19 cellular contexts compared by ENCODE assay signal in the genomic region with DNA sequence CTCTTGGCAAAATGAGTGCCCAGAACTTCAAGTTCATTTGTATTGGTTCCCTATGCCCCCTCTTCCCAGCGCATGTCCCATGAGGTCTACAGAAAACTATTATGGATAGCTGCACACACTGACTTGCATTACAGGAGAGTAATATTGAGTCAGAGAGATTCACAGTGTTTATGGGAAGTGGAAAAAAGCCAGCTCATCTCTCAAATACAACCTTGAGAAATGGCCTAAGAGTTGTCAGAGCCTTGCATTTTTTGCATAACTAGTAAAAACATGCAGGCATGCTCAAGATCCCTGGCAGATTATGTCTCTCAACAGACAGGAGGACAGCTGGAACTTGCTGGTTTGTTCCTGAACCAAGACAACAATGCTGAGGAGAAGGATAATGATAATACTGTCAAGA.
DNase-seq lines count a peak whose midpoint lies in the region; ATAC-seq and TF ChIP-seq lines count a peak whose summit lies in the region.
"Had no signal": no experiment of that assay in that cellular context is flagged by ENCODE, and none has a peak within 500 bp of the region (broad histone marks: within the 10 kb centered on the region; RNA-seq: fewer than 3 reads in every experiment).

No MANE protein-coding gene starts in this region.

- no peak overlapping the region for H3K4me2 ChIP-seq in SK-N-SH
- H3K4me2 ChIP-seq: PC-9 had no signal

- no peak for TF ChIP-seq EP300 in SK-N-SH (IDR thresholded peaks at IDR 0.05; ENCODE audit: borderline replicate concordance in 1 of 2, low read depth in 1 of 2, low read length in 1 of 2)

- no peaks in the 10 kb centered on the region for H3K79me2 ChIP-seq in SK-N-SH (ENCODE audit: insufficient read depth)

- no peak for ATAC-seq in HG03159 (IDR thresholded peaks at IDR 0.05; ENCODE audit: unreplicated experiment)
- ATAC-seq: HCT116, left cardiac atrium, right lobe of liver had no signal

- no peaks in the 10 kb centered on the region for H3K36me3 ChIP-seq in SK-N-SH (replicated peaks in 1 of 2; ENCODE audit: control insufficient read depth in 1 of 2, insufficient read depth in 2 of 2, low read length in 1 of 2)
- H3K36me3 ChIP-seq: right lobe of liver, SJSA1 had no signal

- H3K9me3 ChIP-seq in SK-N-SH: no peaks in the 10 kb centered on the region
- H3K9me3 ChIP-seq: right lobe of liver, SJSA1 had no signal

- no peaks in the 10 kb centered on the region for H3K4me1 ChIP-seq in SK-N-SH (ENCODE audit: control insufficient read depth in 1 of 2, insufficient read depth in 2 of 2, low read depth in 1 of 2, low read length in 1 of 2)
- H3K4me1 ChIP-seq: right lobe of liver, SJSA1 had no signal

- H3K27me3 ChIP-seq in SK-N-SH (ENCODE audit: insufficient read depth): no peaks in the 10 kb centered on the region
- H3K27me3 ChIP-seq: right lobe of liver, SJSA1 had no signal

- H3K27ac ChIP-seq in SK-N-SH (ENCODE audit: low read depth in 2 of 2, low read length in 1 of 2): no peak overlapping the region; a peak in 1 of 4 replicates
- H3K27ac ChIP-seq: PC-9, right lobe of liver, SJSA1, VCaP had no signal

- POLR2A ChIA-PET in SK-N-SH (lab: Yijun Ruan, JAX): no interaction called here

- no peaks in the 10 kb centered on the region for H3F3A ChIP-seq in SK-N-SH (replicated peaks; ENCODE audit: insufficient read depth)

- no peak for TF ChIP-seq CTCF in SK-N-SH (IDR thresholded peaks at IDR 0.05)
- TF ChIP-seq CTCF in fibroblast of pulmonary artery (IDR thresholded peaks at IDR 0.05; ENCODE audit: low read length, missing control alignments): no peak

- H2AFZ ChIP-seq in SK-N-SH (ENCODE audit: low read depth): 0 out of 2 replicates have a peak overlapping the region, but pooled peaks have one; percentile 6
- H2AFZ ChIP-seq: PC-9 had no signal

- CTCF ChIA-PET in SK-N-SH (lab: Yijun Ruan, JAX): interaction anchor here (0.6 kb wide), 1 partner anchor 1562 kb away, joined by 3 read pairs; no protein-coding TSS in a partner anchor

- peak; percentile 40 for DNase-seq in GM03348 (ENCODE audit: low spot score)
- no peak for DNase-seq in SK-N-SH
- DNase-seq in fibroblast of pulmonary artery (ENCODE audit: low read depth): peak; percentile 38
- DNase-seq in skeletal muscle cell (ENCODE audit: low read depth): peak; percentile 89
- DNase-seq in HK-2 (ENCODE audit: unreplicated experiment): no peak
- no peak for DNase-seq in NCI-H146 (lab: John Stamatoyannopoulos, UW)
- DNase-seq: activated CD8-positive, alpha-beta memory T cell treated with anti-CD3 and anti-CD28 coated beads, Interleukin-2, amount 50 U/mL, for 48 hours; activated naive CD8-positive, alpha-beta T cell treated with anti-CD3 and anti-CD28 coated beads, Interleukin-2, amount 10 ng/mL, durations not matched to agents 7 days and 5 days; AML-193; left cardiac atrium; midbrain; nephron progenitor cell; PC-9; right lobe of liver; T-helper 2 cell had no signal

- 75% methylated on average over 1 of the region's 1 CpG for WGBS in SK-N-SH (ENCODE audit: low lambda C conversion rate)

- H3K4me3 ChIP-seq in SK-N-SH (ENCODE audit: low read depth in 2 of 2, low read length in 1 of 2) (no peak overlapping the region), fibroblast of pulmonary artery (replicated peaks; ENCODE audit: low read depth, low read length) (no peak overlapping the region), skeletal muscle cell (ENCODE audit: low read depth, low read length) (no peak overlapping the region)
- H3K4me3 ChIP-seq: PC-9, right lobe of liver, SJSA1 had no signal

- no peaks in the 10 kb centered on the region for H3K9me2 ChIP-seq in SK-N-SH

- no peaks in the 10 kb centered on the region for H4K20me1 ChIP-seq in SK-N-SH (ENCODE audit: insufficient read depth)

- no peak overlapping the region for H3K9ac ChIP-seq in SK-N-SH

- TF ChIP-seq RAD21 in SK-N-SH (IDR thresholded peaks at IDR 0.05; ENCODE audit: low read length): no peak

TF ChIP-seq in SK-N-SH, 30 proteins besides CTCF, POLR2A, EP300 and RAD21:
- TF ChIP-seq REST (IDR thresholded peaks at IDR 0.05; ENCODE audit: low read depth, low read length) (no peak), FOSL2 (IDR thresholded peaks at IDR 0.05; ENCODE audit: borderline replicate concordance, low read depth) (no peak), EZH2phosphoT487 (IDR thresholded peaks at IDR 0.05; ENCODE audit: borderline replicate concordance, low read depth) (no peak), RXRA (IDR thresholded peaks at IDR 0.05; ENCODE audit: borderline replicate concordance, low read depth) (no peak), ELF1 (IDR thresholded peaks at IDR 0.05) (no peak), YY1 (IDR thresholded peaks at IDR 0.05; ENCODE audit: low read depth) (no peak), TAF1 (IDR thresholded peaks at IDR 0.05; ENCODE audit: borderline replicate concordance, low read depth, low read length) (no peak), IRF3 (IDR thresholded peaks at IDR 0.05; ENCODE audit: low read depth, low read length) (no peak), TCF12 (IDR thresholded peaks at IDR 0.05) (no peak)
- TF ChIP-seq, protein P1, sequence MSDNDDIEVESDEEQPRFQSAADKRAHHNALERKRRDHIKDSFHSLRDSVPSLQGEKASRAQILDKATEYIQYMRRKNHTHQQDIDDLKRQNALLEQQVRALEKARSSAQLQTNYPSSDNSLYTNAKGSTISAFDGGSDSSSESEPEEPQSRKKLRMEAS (IDR thresholded peaks at IDR 0.05; ENCODE audit: low read depth): no peak

Comparison
In these comparisons a context has a peak if more than half of its experiments do, and no peak if none do; other contexts are left out.
1. DNase-seq: peak in GM03348 (single experiment), fibroblast of pulmonary artery (single experiment) and skeletal muscle cell (single experiment); none in SK-N-SH (single experiment), HK-2 (single experiment) and NCI-H146 (single experiment).